Comparison of ENCODE assay signal across 18 cellular contexts in genomic region chr11:27696961-27697360, GRCh38. TPM values are rescaled to one million over a fixed set of nuclear protein-coding genes. Genes with fewer than 3 reads are reported as not detected.
DNase-seq lines count a peak whose midpoint lies in the region; ATAC-seq and TF ChIP-seq lines count a peak whose summit lies in the region.
"Had no signal": no experiment of that assay in that cellular context is flagged by ENCODE, and none has a peak within 500 bp of the region (broad histone marks: within the 10 kb centered on the region; RNA-seq: fewer than 3 reads in every experiment).

No MANE protein-coding gene starts in this region.

- H3K4me1 ChIP-seq in ES-I3 (ENCODE audit: insufficient read depth, low read length) (peaks cover 30% of the 10 kb centered on the region), PC-3 (ENCODE audit: insufficient read depth, low read length) (peaks cover 30% of the 10 kb centered on the region), fibroblast of lung (ENCODE audit: control insufficient read depth, extremely low read depth, insufficient read depth, low read length) (peaks cover 2% of the 10 kb centered on the region)

- H3K9me3 Mint-ChIP-seq in progenitor cell of endocrine pancreas (ENCODE audit: low read depth) = no peaks in the 10 kb centered on the region
- H3K9me3 Mint-ChIP-seq: activated T-helper 2 cell treated with anti-CD3 and anti-CD28 coated beads, Interferon-gamma antibody, Interleukin-2, Interleukin-4, amounts not matched to agents 10 μg/mL and 5 μg/mL and 100 μg/mL, durations not matched to agents 14 hours and 24 hours and 36 hours had no signal

- H4K20me1 ChIP-seq in PC-3 (ENCODE audit: low read length) (no peaks in the 10 kb centered on the region), fibroblast of lung (ENCODE audit: control insufficient read depth, extremely low read depth, insufficient read depth, low read length) (no peaks in the 10 kb centered on the region)

- no peaks in the 10 kb centered on the region for H3K9me2 ChIP-seq in PC-3 (replicated peaks; ENCODE audit: low read length)

- H3K9me3 ChIP-seq in ES-I3 (ENCODE audit: control insufficient read depth, insufficient read depth, low read length) (no peaks in the 10 kb centered on the region), PC-3 (ENCODE audit: low read length) (no peaks in the 10 kb centered on the region), fibroblast of lung (ENCODE audit: control insufficient read depth, insufficient read depth, low read depth, low read length) (no peaks in the 10 kb centered on the region)
- H3K9me3 ChIP-seq: ascending aorta, psoas muscle had no signal

- H3K4me3 ChIP-seq in PC-3 (ENCODE audit: low read length) (no peak overlapping the region), fibroblast of lung (replicated peaks in 1 of 4; ENCODE audit: control extremely low read depth in 1 of 4, insufficient read depth in 1 of 4, low read depth in 3 of 4, low read length in 4 of 4) (peak overlapping the region in 3 of 4 experiments; percentile 3 to 87 (median 82))
- H3K4me3 ChIP-seq: ascending aorta, psoas muscle had no signal

- ATAC-seq in PC-3 = no peak
- ATAC-seq: psoas muscle had no signal

- H3K4me2 ChIP-seq in PC-3 (ENCODE audit: low read length) = peak overlapping the region; percentile 92
- H3K4me2 ChIP-seq in fibroblast of lung (ENCODE audit: extremely low read depth, insufficient read depth, low read length) = peak overlapping the region; percentile 79

- TF ChIP-seq CTCF in PC-3 (conservative IDR thresholded peaks at IDR 0.05; ENCODE audit: low read depth, low read length) = no peak
- no peak for TF ChIP-seq CTCF in fibroblast of lung (conservative IDR thresholded peaks at IDR 0.05 in 1 of 2, IDR thresholded peaks at IDR 0.05 in 1 of 2; ENCODE audit: low read depth in 1 of 2, low read length in 2 of 2)
- no peak for TF ChIP-seq CTCF in progenitor cell of endocrine pancreas (IDR thresholded peaks at IDR 0.05; ENCODE audit: unreplicated experiment)

- H3K9ac ChIP-seq in ES-I3 (ENCODE audit: low read depth, low read length) (peak overlapping the region; percentile 42), PC-3 (ENCODE audit: low read length) (no peak overlapping the region), fibroblast of lung (ENCODE audit: insufficient read depth, low read length) (no peak overlapping the region)

- H3K27me3 Mint-ChIP-seq in progenitor cell of endocrine pancreas = peaks cover 24% of the 10 kb centered on the region

- H3K27ac ChIP-seq in PC-3 (ENCODE audit: low read length) (no peak overlapping the region), fibroblast of lung (ENCODE audit: insufficient read depth, low read length) (no peak overlapping the region)
- H3K27ac ChIP-seq: ascending aorta, psoas muscle, VCaP had no signal

- no peaks in the 10 kb centered on the region for H3F3A ChIP-seq in PC-3 (ENCODE audit: low read length, unreplicated experiment)

- H3K79me2 ChIP-seq in PC-3 (ENCODE audit: low read length) = peaks cover 64% of the 10 kb centered on the region
- H3K79me2 ChIP-seq in fibroblast of lung (ENCODE audit: control insufficient read depth, insufficient read depth, low read length) = peaks cover 43% of the 10 kb centered on the region

- H3K4me3 Mint-ChIP-seq in progenitor cell of endocrine pancreas (ENCODE audit: low read depth) = no peak overlapping the region
- H3K4me3 Mint-ChIP-seq: CD8-positive, alpha-beta memory T cell had no signal

- peaks cover 28% of the 10 kb centered on the region for H3K4me1 Mint-ChIP-seq in progenitor cell of endocrine pancreas (ENCODE audit: low read depth)

- POLR2A ChIA-PET in PC-3 (lab: Charles Lee; ENCODE audit: unreplicated experiment) = no interaction called here

- peak overlapping the region; percentile 29 for H3K27ac Mint-ChIP-seq in progenitor cell of endocrine pancreas
- H3K27ac Mint-ChIP-seq: activated T-helper 2 cell treated with anti-CD3 and anti-CD28 coated beads, Interferon-gamma antibody, Interleukin-2, Interleukin-4, amounts not matched to agents 10 μg/mL and 5 μg/mL and 100 μg/mL, durations not matched to agents 14 hours and 24 hours and 36 hours; CD8-positive, alpha-beta memory T cell had no signal

- BruUV-seq in PC-3 (replicated peaks; lab: Mats Ljungman, UMichigan) = no TSS peak

- CTCF ChIA-PET in PC-3 (lab: Charles Lee) = interaction anchor here (0.5 to 0.6 kb wide), 3 partner anchors 1632 to 1651 kb away, joined by 3 to 8 read pairs (median 4); no protein-coding TSS in a partner anchor

- intact Hi-C loops in PC-3 (cut with micrococcal nuclease) = loop anchor here (5.0 kb wide), 2 partner anchors 1325 to 1585 kb away; no protein-coding TSS in a partner anchor

- no peak for DNase-seq in PC-3
- peak; percentile 31 to 72 for DNase-seq in fibroblast of lung (ENCODE audit: low read depth in 2 of 2)
- DNase-seq in progenitor cell of endocrine pancreas (ENCODE audit: low spot score, unreplicated experiment) = no peak
- DNase-seq in effector CD8-positive, alpha-beta T cell (lab: John Stamatoyannopoulos, UW) = no peak
- no peak for DNase-seq in NAMALWA (ENCODE audit: low spot score)
- no peak for DNase-seq in NCI-H146 treated with DMSO at 0.1 percent for 48 hours (lab: John Stamatoyannopoulos, UW; ENCODE audit: unreplicated experiment)
- DNase-seq: activated CD8-positive, alpha-beta memory T cell treated with anti-CD3 and anti-CD28 coated beads for 24 hours; CD8-positive, alpha-beta memory T cell; effector memory CD4-positive, alpha-beta T cell; GF-D8; MV-4-11; NCI-H2171 treated with DMSO at 0.1 percent for 48 hours; psoas muscle had no signal

- H2AFZ ChIP-seq in PC-3 (ENCODE audit: low read length) = 0 out of 2 replicates have a peak overlapping the region, but pooled peaks have one; percentile 31
- no peak overlapping the region for H2AFZ ChIP-seq in fibroblast of lung (ENCODE audit: low read length)

- no peaks in the 10 kb centered on the region for H3K36me3 Mint-ChIP-seq in progenitor cell of endocrine pancreas (ENCODE audit: insufficient read depth)
- H3K36me3 Mint-ChIP-seq: CD8-positive, alpha-beta memory T cell had no signal

- H3K27me3 ChIP-seq in PC-3 (ENCODE audit: low read length) (no peaks in the 10 kb centered on the region), fibroblast of lung (ENCODE audit: control insufficient read depth, insufficient read depth, low read length) (peaks cover 3% of the 10 kb centered on the region)

- H3K36me3 ChIP-seq in ES-I3 (ENCODE audit: insufficient read depth, low read length) (no peaks in the 10 kb centered on the region), PC-3 (ENCODE audit: low read depth, low read length) (no peaks in the 10 kb centered on the region), fibroblast of lung (ENCODE audit: control insufficient read depth, insufficient read depth, low read length) (no peaks in the 10 kb centered on the region)
- H3K36me3 ChIP-seq: ascending aorta had no signal

RNA-seq across cellular contexts. Expression of gene BDNF, which starts 3.3 kb away (rescaled TPM):
- total RNA-seq in PC-3 (2014; rRNA removed) = 3.4 and 3.8 TPM in 2 replicates
- total RNA-seq in fibroblast of lung = 6.4 and 16.7 TPM in 2 replicates
- polyA plus RNA-seq in fibroblast of lung = 11.2 and 15.0 TPM in 2 replicates
- 8.6 and 12.0 TPM in 2 replicates for polyA plus RNA-seq in fibroblast of lung (2012)
- polyA minus RNA-seq in fibroblast of lung (ENCODE audit: low replicate concordance) = 0.35 and 3.7 TPM in 2 replicates
- total RNA-seq in progenitor cell of endocrine pancreas = 2.7 and 3.5 TPM in 2 replicates
- total RNA-seq: activated T-helper 2 cell treated with anti-CD3 and anti-CD28 coated beads, Interferon-gamma antibody, Interleukin-2, Interleukin-4, amounts not matched to agents 10 μg/mL and 5 μg/mL and 100 μg/mL, durations not matched to agents 14 hours and 24 hours and 36 hours; CD8-positive, alpha-beta memory T cell; OCI-LY7 had no signal
- polyA plus RNA-seq: CD8-positive, alpha-beta memory T cell had no signal

Comparison
In these comparisons a context has a peak if more than half of its experiments do, and no peak if none do; other contexts are left out.
1. DNase-seq: peak in fibroblast of lung (2 of 2); none in PC-3 (single experiment), progenitor cell of endocrine pancreas (single experiment), effector CD8-positive, alpha-beta T cell (single experiment), NAMALWA (single experiment) and NCI-H146 treated with DMSO at 0.1 percent for 48 hours (single experiment).